In the genomic region with DNA sequence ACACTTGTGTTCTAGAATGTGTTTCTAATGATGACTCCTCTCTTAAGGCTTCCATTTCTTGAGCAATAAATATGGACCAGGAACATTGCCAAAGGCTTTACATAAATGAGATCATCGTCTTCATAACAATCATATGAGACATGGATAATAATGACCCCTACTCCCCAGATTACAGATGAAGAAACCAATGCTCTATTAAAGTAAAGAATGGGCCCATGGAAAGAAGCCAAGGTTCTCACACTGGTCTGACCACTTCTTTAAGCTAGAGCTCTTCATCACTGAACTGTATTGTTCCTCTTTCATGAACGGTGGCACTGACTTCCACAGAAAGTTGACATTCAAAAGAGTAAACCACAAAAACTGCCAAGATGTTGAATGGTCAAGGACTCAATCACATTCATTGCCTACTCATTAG, we compare ENCODE assay signal across 1 cellular context.
TF ChIP-seq lines count a peak whose summit lies in the region.

No MANE protein-coding gene starts in this region.

TF ChIP-seq in GM12878, 131 proteins besides CTCF, POLR2A, EP300 and RAD21 (continued from another document):
- TF ChIP-seq, protein P1, sequence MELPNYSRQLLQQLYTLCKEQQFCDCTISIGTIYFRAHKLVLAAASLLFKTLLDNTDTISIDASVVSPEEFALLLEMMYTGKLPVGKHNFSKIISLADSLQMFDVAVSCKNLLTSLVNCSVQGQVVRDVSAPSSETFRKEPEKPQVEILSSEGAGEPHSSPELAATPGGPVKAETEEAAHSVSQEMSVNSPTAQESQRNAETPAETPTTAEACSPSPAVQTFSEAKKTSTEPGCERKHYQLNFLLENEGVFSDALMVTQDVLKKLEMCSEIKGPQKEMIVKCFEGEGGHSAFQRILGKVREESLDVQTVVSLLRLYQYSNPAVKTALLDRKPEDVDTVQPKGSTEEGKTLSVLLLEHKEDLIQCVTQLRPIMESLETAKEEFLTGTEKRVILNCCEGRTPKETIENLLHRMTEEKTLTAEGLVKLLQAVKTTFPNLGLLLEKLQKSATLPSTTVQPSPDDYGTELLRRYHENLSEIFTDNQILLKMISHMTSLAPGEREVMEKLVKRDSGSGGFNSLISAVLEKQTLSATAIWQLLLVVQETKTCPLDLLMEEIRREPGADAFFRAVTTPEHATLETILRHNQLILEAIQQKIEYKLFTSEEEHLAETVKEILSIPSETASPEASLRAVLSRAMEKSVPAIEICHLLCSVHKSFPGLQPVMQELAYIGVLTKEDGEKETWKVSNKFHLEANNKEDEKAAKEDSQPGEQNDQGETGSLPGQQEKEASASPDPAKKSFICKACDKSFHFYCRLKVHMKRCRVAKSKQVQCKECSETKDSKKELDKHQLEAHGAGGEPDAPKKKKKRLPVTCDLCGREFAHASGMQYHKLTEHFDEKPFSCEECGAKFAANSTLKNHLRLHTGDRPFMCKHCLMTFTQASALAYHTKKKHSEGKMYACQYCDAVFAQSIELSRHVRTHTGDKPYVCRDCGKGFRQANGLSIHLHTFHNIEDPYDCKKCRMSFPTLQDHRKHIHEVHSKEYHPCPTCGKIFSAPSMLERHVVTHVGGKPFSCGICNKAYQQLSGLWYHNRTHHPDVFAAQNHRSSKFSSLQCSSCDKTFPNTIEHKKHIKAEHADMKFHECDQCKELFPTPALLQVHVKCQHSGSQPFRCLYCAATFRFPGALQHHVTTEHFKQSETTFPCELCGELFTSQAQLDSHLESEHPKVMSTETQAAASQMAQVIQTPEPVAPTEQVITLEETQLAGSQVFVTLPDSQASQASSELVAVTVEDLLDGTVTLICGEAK (IDR thresholded peaks at IDR 0.05; ENCODE audit: borderline replicate concordance) = no peak
- TF ChIP-seq, protein P2, sequence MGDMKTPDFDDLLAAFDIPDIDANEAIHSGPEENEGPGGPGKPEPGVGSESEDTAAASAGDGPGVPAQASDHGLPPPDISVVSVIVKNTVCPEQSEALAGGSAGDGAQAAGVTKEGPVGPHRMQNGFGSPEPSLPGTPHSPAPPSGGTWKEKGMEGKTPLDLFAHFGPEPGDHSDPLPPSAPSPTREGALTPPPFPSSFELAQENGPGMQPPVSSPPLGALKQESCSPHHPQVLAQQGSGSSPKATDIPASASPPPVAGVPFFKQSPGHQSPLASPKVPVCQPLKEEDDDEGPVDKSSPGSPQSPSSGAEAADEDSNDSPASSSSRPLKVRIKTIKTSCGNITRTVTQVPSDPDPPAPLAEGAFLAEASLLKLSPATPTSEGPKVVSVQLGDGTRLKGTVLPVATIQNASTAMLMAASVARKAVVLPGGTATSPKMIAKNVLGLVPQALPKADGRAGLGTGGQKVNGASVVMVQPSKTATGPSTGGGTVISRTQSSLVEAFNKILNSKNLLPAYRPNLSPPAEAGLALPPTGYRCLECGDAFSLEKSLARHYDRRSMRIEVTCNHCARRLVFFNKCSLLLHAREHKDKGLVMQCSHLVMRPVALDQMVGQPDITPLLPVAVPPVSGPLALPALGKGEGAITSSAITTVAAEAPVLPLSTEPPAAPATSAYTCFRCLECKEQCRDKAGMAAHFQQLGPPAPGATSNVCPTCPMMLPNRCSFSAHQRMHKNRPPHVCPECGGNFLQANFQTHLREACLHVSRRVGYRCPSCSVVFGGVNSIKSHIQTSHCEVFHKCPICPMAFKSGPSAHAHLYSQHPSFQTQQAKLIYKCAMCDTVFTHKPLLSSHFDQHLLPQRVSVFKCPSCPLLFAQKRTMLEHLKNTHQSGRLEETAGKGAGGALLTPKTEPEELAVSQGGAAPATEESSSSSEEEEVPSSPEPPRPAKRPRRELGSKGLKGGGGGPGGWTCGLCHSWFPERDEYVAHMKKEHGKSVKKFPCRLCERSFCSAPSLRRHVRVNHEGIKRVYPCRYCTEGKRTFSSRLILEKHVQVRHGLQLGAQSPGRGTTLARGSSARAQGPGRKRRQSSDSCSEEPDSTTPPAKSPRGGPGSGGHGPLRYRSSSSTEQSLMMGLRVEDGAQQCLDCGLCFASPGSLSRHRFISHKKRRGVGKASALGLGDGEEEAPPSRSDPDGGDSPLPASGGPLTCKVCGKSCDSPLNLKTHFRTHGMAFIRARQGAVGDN (IDR thresholded peaks at IDR 0.05) = peak; percentile 19; the same call in 1 of the 2 replicates
- TF ChIP-seq SMAD1 (IDR thresholded peaks at IDR 0.05; ENCODE audit: low read depth, partially characterized antibody) (no peak), FOXM1 (IDR thresholded peaks at IDR 0.05; ENCODE audit: low read depth, low read length) (0 out of 2 replicates have a peak, but pooled peaks have one; percentile 18), IKZF1 (conservative IDR thresholded peaks at IDR 0.05) (peak; percentile 44; the same call in 1 of the 2 replicates), IKZF2 (IDR thresholded peaks at IDR 0.05) (peak; percentile 43 to 62; a peak in 2 of 4 replicates), TBL1XR1 (IDR thresholded peaks at IDR 0.05; ENCODE audit: low read depth, low read length) (no peak), SP1 (IDR thresholded peaks at IDR 0.05; ENCODE audit: low read depth, low read length) (no peak), TCF3 (IDR thresholded peaks at IDR 0.05; ENCODE audit: borderline replicate concordance, insufficient read depth, low read depth, low read length) (no peak), BACH1 (IDR thresholded peaks at IDR 0.05; ENCODE audit: borderline replicate concordance) (no peak)
- TF ChIP-seq, protein P3, sequence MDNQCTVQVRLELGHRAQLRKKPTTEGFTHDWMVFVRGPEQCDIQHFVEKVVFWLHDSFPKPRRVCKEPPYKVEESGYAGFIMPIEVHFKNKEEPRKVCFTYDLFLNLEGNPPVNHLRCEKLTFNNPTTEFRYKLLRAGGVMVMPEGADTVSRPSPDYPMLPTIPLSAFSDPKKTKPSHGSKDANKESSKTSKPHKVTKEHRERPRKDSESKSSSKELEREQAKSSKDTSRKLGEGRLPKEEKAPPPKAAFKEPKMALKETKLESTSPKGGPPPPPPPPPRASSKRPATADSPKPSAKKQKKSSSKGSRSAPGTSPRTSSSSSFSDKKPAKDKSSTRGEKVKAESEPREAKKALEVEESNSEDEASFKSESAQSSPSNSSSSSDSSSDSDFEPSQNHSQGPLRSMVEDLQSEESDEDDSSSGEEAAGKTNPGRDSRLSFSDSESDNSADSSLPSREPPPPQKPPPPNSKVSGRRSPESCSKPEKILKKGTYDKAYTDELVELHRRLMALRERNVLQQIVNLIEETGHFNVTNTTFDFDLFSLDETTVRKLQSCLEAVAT (IDR thresholded peaks at IDR 0.05) = no peak
- TF ChIP-seq, protein P4, sequence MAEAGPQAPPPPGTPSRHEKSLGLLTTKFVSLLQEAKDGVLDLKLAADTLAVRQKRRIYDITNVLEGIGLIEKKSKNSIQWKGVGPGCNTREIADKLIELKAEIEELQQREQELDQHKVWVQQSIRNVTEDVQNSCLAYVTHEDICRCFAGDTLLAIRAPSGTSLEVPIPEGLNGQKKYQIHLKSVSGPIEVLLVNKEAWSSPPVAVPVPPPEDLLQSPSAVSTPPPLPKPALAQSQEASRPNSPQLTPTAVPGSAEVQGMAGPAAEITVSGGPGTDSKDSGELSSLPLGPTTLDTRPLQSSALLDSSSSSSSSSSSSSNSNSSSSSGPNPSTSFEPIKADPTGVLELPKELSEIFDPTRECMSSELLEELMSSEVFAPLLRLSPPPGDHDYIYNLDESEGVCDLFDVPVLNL (IDR thresholded peaks at IDR 0.05; ENCODE audit: low read depth, low read length) = no peak
